In the genomic region with DNA sequence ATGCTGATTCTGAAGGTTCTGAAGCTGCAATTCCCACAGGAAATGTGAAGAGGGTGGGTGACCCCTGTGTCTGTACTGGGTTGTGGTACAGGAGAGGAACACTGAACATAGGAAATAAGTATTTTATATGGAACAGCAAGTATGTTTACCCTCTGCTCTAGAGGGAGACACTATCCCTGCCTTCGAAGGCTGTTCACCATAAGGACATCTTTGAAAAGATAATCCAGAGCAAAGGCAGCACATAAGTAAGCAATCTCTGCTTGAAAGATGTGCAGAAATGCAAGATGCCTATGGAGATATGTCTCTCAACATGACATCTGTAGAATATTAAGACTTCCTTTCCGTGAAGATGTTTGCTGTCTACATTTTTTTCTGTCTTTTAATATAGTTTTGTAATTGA, we compare ENCODE assay signal across 26 cellular contexts.
DNase-seq lines count a peak whose midpoint lies in the region; ATAC-seq and TF ChIP-seq lines count a peak whose summit lies in the region.
"Had no signal": no experiment of that assay in that cellular context is flagged by ENCODE, and none has a peak within 500 bp of the region (broad histone marks: within the 10 kb centered on the region; RNA-seq: fewer than 3 reads in every experiment).

No MANE protein-coding gene starts in this region.

- TF ChIP-seq CTCF in C4-2B (conservative IDR thresholded peaks at IDR 0.05) (peak; percentile 26), GM23338 (conservative IDR thresholded peaks at IDR 0.05; ENCODE audit: low read depth in 2 of 2) (peak; percentile 19 to 49; a peak in 3 of 4 replicates), esophagus muscularis mucosa (IDR thresholded peaks at IDR 0.05) (no peak), lower leg skin (IDR thresholded peaks at IDR 0.05) (no peak)

- in situ Hi-C loops in SK-MEL-5 (cut with HindIII; ENCODE audit: low pct_unique_long_range_greater_than_20kb, low sequenced_read_pairs), result no loop called here

- 69% methylated on average over 2 of the region's 2 CpGs for WGBS in esophagus muscularis mucosa
- 58 to 66% methylated on average over 2 of the region's 2 CpGs for WGBS in lower leg skin, 2 donors

- H3K4me2 ChIP-seq in GM23338, result no peak overlapping the region

- H4K20me1 ChIP-seq in GM23338 (replicated peaks; ENCODE audit: insufficient read depth), result no peaks in the 10 kb centered on the region

- no peaks in the 10 kb centered on the region for H3F3A ChIP-seq in GM23338 (replicated peaks; ENCODE audit: low read depth)

- no peaks in the 10 kb centered on the region for H3K27me3 Mint-ChIP-seq in GM23338 (ENCODE audit: insufficient read depth, low read depth, poor library complexity)
- H3K27me3 Mint-ChIP-seq in effector memory CD8-positive, alpha-beta T cell, result no peaks in the 10 kb centered on the region
- H3K27me3 Mint-ChIP-seq: activated naive CD8-positive, alpha-beta T cell treated with anti-CD3 and anti-CD28 coated beads, Interleukin-2, amount 50 U/mL, for 24 hours; brain; CD4-positive, alpha-beta memory T cell; stimulated activated naive CD8-positive, alpha-beta T cell treated with anti-CD3 and anti-CD28 coated beads, Interleukin-15, Interleukin-2, amounts not matched to agents 100 ng/mL and 50 ng/mL, for 24 hours had no signal

- H3K36me3 ChIP-seq in GM23338 (ENCODE audit: insufficient read depth) (no peaks in the 10 kb centered on the region), esophagus muscularis mucosa (no peaks in the 10 kb centered on the region)
- H3K36me3 ChIP-seq: esophagus squamous epithelium, ovary, right atrium auricular region, SJCRH30, tibial artery had no signal

- no peaks in the 10 kb centered on the region for H3K79me2 ChIP-seq in GM23338 (replicated peaks; ENCODE audit: insufficient read depth)

- no peaks in the 10 kb centered on the region for H3K9me3 ChIP-seq in esophagus muscularis mucosa
- H3K9me3 ChIP-seq: esophagus squamous epithelium, ovary, right atrium auricular region, SJCRH30, tibial artery had no signal

- no peaks in the 10 kb centered on the region for H3K9me3 Mint-ChIP-seq in GM23338
- no peaks in the 10 kb centered on the region for H3K9me3 Mint-ChIP-seq in effector memory CD8-positive, alpha-beta T cell
- H3K9me3 Mint-ChIP-seq: activated naive CD8-positive, alpha-beta T cell treated with anti-CD3 and anti-CD28 coated beads, Interleukin-2, amount 50 U/mL, for 24 hours; brain; naive thymus-derived CD4-positive, alpha-beta T cell; stimulated activated naive CD8-positive, alpha-beta T cell treated with anti-CD3 and anti-CD28 coated beads, Interleukin-15, Interleukin-2, amounts not matched to agents 100 ng/mL and 50 ng/mL, for 24 hours had no signal

- DNase-seq in GM23338 (ENCODE audit: low spot score) (no peak), SK-MEL-5 (ENCODE audit: low read depth, low spot score) (peak; percentile 11), fibroblast of gingiva (ENCODE audit: low read depth) (peak; percentile 22), NCI-H1105 (lab: John Stamatoyannopoulos, UW) (no peak), esophagus muscularis mucosa (ENCODE audit: extremely low spot score) (no peak), lower leg skin (ENCODE audit: low spot score in 2 of 2) (no peak)
- no peak for DNase-seq in effector memory CD8-positive, alpha-beta T cell
- DNase-seq: activated CD4-positive, alpha-beta T cell treated with anti-CD3 and anti-CD28 coated beads, Interleukin-2, amount 50 U/mL, for 48 hours; activated CD8-positive, alpha-beta memory T cell treated with anti-CD3 and anti-CD28 coated beads, Interleukin-2, amount 50 U/mL, for 48 hours; activated effector memory CD4-positive, alpha-beta T cell treated with anti-CD3 and anti-CD28 coated beads, Interleukin-2, amount 50 U/mL, for 16 hours; activated naive CD8-positive, alpha-beta T cell treated with anti-CD3 and anti-CD28 coated beads, Interleukin-2, amount 50 U/mL, for 24 hours; CD4-positive, alpha-beta memory T cell; DMS79 treated with DMSO at 0.1 percent for 48 hours; effector memory CD4-positive, alpha-beta T cell; esophagus squamous epithelium; mesendoderm; naive thymus-derived CD4-positive, alpha-beta T cell; NCI-H1694 treated with DMSO at 0.1 percent for 48 hours; ovary; stimulated activated CD4-positive, alpha-beta T cell treated with anti-CD3 and anti-CD28 coated beads, Interleukin-12 subunit alpha, Interleukin-12 subunit beta, amount 100 ng/mL, for 4 hours; tibial artery had no signal

- H3K4me1 ChIP-seq in GM23338 (ENCODE audit: insufficient read depth), result no peaks in the 10 kb centered on the region
- no peaks in the 10 kb centered on the region for H3K4me1 ChIP-seq in esophagus muscularis mucosa
- H3K4me1 ChIP-seq: esophagus squamous epithelium, right atrium auricular region, tibial artery had no signal

- peak overlapping the region; percentile 67; the same call in 1 of the 2 replicates for H2AFZ ChIP-seq in GM23338

- H3K27ac Mint-ChIP-seq in GM23338, result no peak overlapping the region
- no peak overlapping the region for H3K27ac Mint-ChIP-seq in effector memory CD8-positive, alpha-beta T cell
- H3K27ac Mint-ChIP-seq: activated naive CD8-positive, alpha-beta T cell treated with anti-CD3 and anti-CD28 coated beads, Interleukin-2, amount 50 U/mL, for 24 hours; CD4-positive, alpha-beta memory T cell; naive thymus-derived CD4-positive, alpha-beta T cell; stimulated activated naive CD8-positive, alpha-beta T cell treated with anti-CD3 and anti-CD28 coated beads, Interleukin-15, Interleukin-2, amounts not matched to agents 100 ng/mL and 50 ng/mL, for 24 hours had no signal

- no peaks in the 10 kb centered on the region; the same call in 1 of the 2 replicates for H3K9me2 ChIP-seq in GM23338 (ENCODE audit: insufficient read depth)

- intact Hi-C loops in esophagus muscularis mucosa (cut with DNase I) (no loop called here), lower leg skin (cut with DNase I; ENCODE audit: low total_unique reads) (no loop called here)

- TF ChIP-seq POLR2A in esophagus muscularis mucosa (IDR thresholded peaks at IDR 0.05; ENCODE audit: low read depth) (no peak), lower leg skin (IDR thresholded peaks at IDR 0.05) (no peak)

- H3K27me3 ChIP-seq in GM23338 (ENCODE audit: insufficient read depth) (no peaks in the 10 kb centered on the region), esophagus muscularis mucosa (no peaks in the 10 kb centered on the region)
- H3K27me3 ChIP-seq: esophagus squamous epithelium, ovary, right atrium auricular region, SJCRH30, tibial artery had no signal

- no peak overlapping the region for H3K4me3 Mint-ChIP-seq in GM23338
- H3K4me3 Mint-ChIP-seq in effector memory CD8-positive, alpha-beta T cell, result no peak overlapping the region
- H3K4me3 Mint-ChIP-seq: activated naive CD8-positive, alpha-beta T cell treated with anti-CD3 and anti-CD28 coated beads, Interleukin-2, amount 50 U/mL, for 24 hours; brain; CD4-positive, alpha-beta memory T cell; naive thymus-derived CD4-positive, alpha-beta T cell; stimulated activated naive CD8-positive, alpha-beta T cell treated with anti-CD3 and anti-CD28 coated beads, Interleukin-15, Interleukin-2, amounts not matched to agents 100 ng/mL and 50 ng/mL, for 24 hours had no signal

- H3K36me3 Mint-ChIP-seq in GM23338 (ENCODE audit: low read depth), result no peaks in the 10 kb centered on the region
- H3K36me3 Mint-ChIP-seq in effector memory CD8-positive, alpha-beta T cell (ENCODE audit: insufficient read depth), result no peaks in the 10 kb centered on the region
- H3K36me3 Mint-ChIP-seq: brain; CD4-positive, alpha-beta memory T cell; naive thymus-derived CD4-positive, alpha-beta T cell had no signal

- H3K27ac ChIP-seq in C4-2B (no peak overlapping the region), GM23338 (ENCODE audit: low read depth) (no peak overlapping the region), esophagus muscularis mucosa (replicated peaks in 1 of 4) (no peak overlapping the region)
- H3K27ac ChIP-seq: esophagus squamous epithelium, ovary, right atrium auricular region, SJCRH30, tibial artery had no signal

- peaks cover 5% of the 10 kb centered on the region; the same call in 2 of the 3 replicates for H3K4me1 Mint-ChIP-seq in GM23338
- no peaks in the 10 kb centered on the region for H3K4me1 Mint-ChIP-seq in effector memory CD8-positive, alpha-beta T cell (ENCODE audit: low read depth in 2 of 2)
- H3K4me1 Mint-ChIP-seq: activated naive CD8-positive, alpha-beta T cell treated with anti-CD3 and anti-CD28 coated beads, Interleukin-2, amount 50 U/mL, for 24 hours; brain had no signal

- H3K4me3 ChIP-seq in GM23338 (no peak overlapping the region), esophagus muscularis mucosa (no peak overlapping the region), lower leg skin (ENCODE audit: low read depth, poor library complexity, severe bottlenecking) (no peak overlapping the region)
- H3K4me3 ChIP-seq: esophagus squamous epithelium, ovary, right atrium auricular region, SJCRH30, tibial artery had no signal

- TF ChIP-seq EP300 in esophagus muscularis mucosa (IDR thresholded peaks at IDR 0.05), result no peak

- ATAC-seq in GM23338, result no peak
- no peak for ATAC-seq in effector memory CD8-positive, alpha-beta T cell (replicated peaks)
- ATAC-seq: activated naive CD8-positive, alpha-beta T cell treated with anti-CD3 and anti-CD28 coated beads, Interleukin-2, amount 50 U/mL, for 24 hours; naive thymus-derived CD4-positive, alpha-beta T cell had no signal

TF ChIP-seq in GM23338, 12 proteins besides CTCF, POLR2A, EP300 and RAD21 (continues in another document):
- TF ChIP-seq, protein P1, sequence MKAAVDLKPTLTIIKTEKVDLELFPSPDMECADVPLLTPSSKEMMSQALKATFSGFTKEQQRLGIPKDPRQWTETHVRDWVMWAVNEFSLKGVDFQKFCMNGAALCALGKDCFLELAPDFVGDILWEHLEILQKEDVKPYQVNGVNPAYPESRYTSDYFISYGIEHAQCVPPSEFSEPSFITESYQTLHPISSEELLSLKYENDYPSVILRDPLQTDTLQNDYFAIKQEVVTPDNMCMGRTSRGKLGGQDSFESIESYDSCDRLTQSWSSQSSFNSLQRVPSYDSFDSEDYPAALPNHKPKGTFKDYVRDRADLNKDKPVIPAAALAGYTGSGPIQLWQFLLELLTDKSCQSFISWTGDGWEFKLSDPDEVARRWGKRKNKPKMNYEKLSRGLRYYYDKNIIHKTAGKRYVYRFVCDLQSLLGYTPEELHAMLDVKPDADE (IDR thresholded peaks at IDR 0.05), result no peak
- TF ChIP-seq ZNF331 (CRISPR knock-in tag; IDR thresholded peaks at IDR 0.05; ENCODE audit: low read depth), result no peak
- TF ChIP-seq CREB1 (CRISPR knock-in tag; IDR thresholded peaks at IDR 0.05; ENCODE audit: low read depth), result no peak
- TF ChIP-seq ZNF114 (CRISPR knock-in tag; IDR thresholded peaks at IDR 0.05), result no peak
- no peak for TF ChIP-seq NANOG (IDR thresholded peaks at IDR 0.05; ENCODE audit: borderline replicate concordance)
- no peak for TF ChIP-seq EZH2phosphoT487 (IDR thresholded peaks at IDR 0.05; ENCODE audit: unreplicated experiment)

Comparison
In these comparisons a context has a peak if more than half of its experiments do, and no peak if none do; other contexts are left out.
1. CTCF ChIP-seq: peak in C4-2B (single experiment) and GM23338 (2 of 2); none in esophagus muscularis mucosa (0 of 3) and lower leg skin (0 of 3).
2. DNase-seq: peak in SK-MEL-5 (single experiment) and fibroblast of gingiva (single experiment); none in GM23338 (single experiment), NCI-H1105 (single experiment), esophagus muscularis mucosa (single experiment), effector memory CD8-positive, alpha-beta T cell (0 of 3) and lower leg skin (0 of 2).